Comparison of ENCODE assay signal across 23 cellular contexts in genomic region chr6:77425216-77425615, GRCh38. TPM values are rescaled to one million over a fixed set of nuclear protein-coding genes. Genes with fewer than 3 reads are reported as not detected.
"Had no signal": no experiment of that assay in that cellular context is flagged by ENCODE, and none has a peak within 500 bp of the region (broad histone marks: within the 10 kb centered on the region; RNA-seq: fewer than 3 reads in every experiment).

No MANE protein-coding gene starts in this region.

- H3K36me3 Mint-ChIP-seq: activated CD4-positive, alpha-beta memory T cell treated with anti-CD3 and anti-CD28 coated beads for 36 hours; activated naive CD8-positive, alpha-beta T cell treated with anti-CD3 and anti-CD28 coated beads, Interleukin-2, amount 10 ng/mL, durations not matched to agents 7 days and 5 days had no signal

- ATAC-seq: activated T-cell treated with anti-CD3 and anti-CD28 coated beads, Interleukin-2, amount 50 U/mL, for 72 hours; K562 had no signal

- H3K4me3 Mint-ChIP-seq: activated B cell treated with CpG ODN at 0.5 μM for 24 hours; activated CD4-positive, alpha-beta memory T cell treated with anti-CD3 and anti-CD28 coated beads for 36 hours; activated CD4-positive, alpha-beta T cell treated with anti-CD3 and anti-CD28 coated beads, Interleukin-2, amount 10 ng/mL, durations not matched to agents 7 days and 5 days; activated naive CD8-positive, alpha-beta T cell treated with anti-CD3 and anti-CD28 coated beads, Interleukin-2, amount 10 ng/mL, durations not matched to agents 7 days and 5 days; activated T-cell treated with anti-CD3 and anti-CD28 coated beads, Interleukin-2, amount 50 U/mL, for 72 hours; T-helper 1 cell treated with Interleukin-12 subunit alpha and Interleukin-12 subunit beta and Interleukin-4 antibody, amounts not matched to agents 30 μg/mL and 1 μg/mL, for 36 hours had no signal

- H3K9me3 Mint-ChIP-seq: activated B cell treated with CpG ODN at 0.5 μM for 24 hours; activated CD4-positive, alpha-beta memory T cell treated with anti-CD3 and anti-CD28 coated beads for 36 hours had no signal

- H3K27ac ChIP-seq: brain microvascular endothelial cell, PC-9 had no signal

- H3K36me3 ChIP-seq: brain microvascular endothelial cell had no signal

- H3K4me1 Mint-ChIP-seq: activated B cell treated with CpG ODN at 0.5 μM for 24 hours; activated CD4-positive, alpha-beta T cell treated with anti-CD3 and anti-CD28 coated beads, Interleukin-2, amount 10 ng/mL, durations not matched to agents 7 days and 5 days; activated naive CD8-positive, alpha-beta T cell treated with anti-CD3 and anti-CD28 coated beads, Interleukin-2, amount 10 ng/mL, durations not matched to agents 7 days and 5 days had no signal

- H3K27ac Mint-ChIP-seq: activated B cell treated with CpG ODN at 0.5 μM for 24 hours; activated CD4-positive, alpha-beta memory T cell treated with anti-CD3 and anti-CD28 coated beads for 36 hours; activated CD4-positive, alpha-beta T cell treated with anti-CD3 and anti-CD28 coated beads, Interleukin-2, amount 10 ng/mL, durations not matched to agents 7 days and 5 days; activated naive CD8-positive, alpha-beta T cell treated with anti-CD3 and anti-CD28 coated beads, Interleukin-2, amount 10 ng/mL, durations not matched to agents 7 days and 5 days; activated T-cell treated with anti-CD3 and anti-CD28 coated beads, Interleukin-2, amount 50 U/mL, for 72 hours; T-helper 1 cell treated with Interleukin-12 subunit alpha and Interleukin-12 subunit beta and Interleukin-4 antibody, amounts not matched to agents 30 μg/mL and 1 μg/mL, for 36 hours had no signal

- H3K27me3 ChIP-seq: brain microvascular endothelial cell had no signal

- H3K4me3 ChIP-seq: K562, PC-9 had no signal

- H3K27me3 Mint-ChIP-seq: activated B cell treated with CpG ODN at 0.5 μM for 24 hours; activated CD4-positive, alpha-beta memory T cell treated with anti-CD3 and anti-CD28 coated beads for 36 hours; activated CD4-positive, alpha-beta T cell treated with anti-CD3 and anti-CD28 coated beads, Interleukin-2, amount 10 ng/mL, durations not matched to agents 7 days and 5 days; activated naive CD8-positive, alpha-beta T cell treated with anti-CD3 and anti-CD28 coated beads, Interleukin-2, amount 10 ng/mL, durations not matched to agents 7 days and 5 days had no signal

- DNase-seq: activated B cell treated with CpG ODN at 0.5 μM for 24 hours; activated CD4-positive, alpha-beta memory T cell treated with anti-CD3 and anti-CD28 coated beads for 36 hours; activated CD4-positive, alpha-beta T cell treated with anti-CD3 and anti-CD28 coated beads, Interleukin-2, amount 10 ng/mL, durations not matched to agents 7 days and 5 days; activated naive CD4-positive, alpha-beta T cell treated with anti-CD3 and anti-CD28 coated beads, Interleukin-2, amount 50 U/mL, for 16 hours; activated naive CD8-positive, alpha-beta T cell treated with anti-CD3 and anti-CD28 coated beads, Interleukin-2, amount 10 ng/mL, durations not matched to agents 7 days and 5 days; activated T-cell treated with anti-CD3 and anti-CD28 coated beads for 4 hours; activated T-cell treated with anti-CD3 and anti-CD28 coated beads, Interleukin-2, amount 50 U/mL, for 72 hours; amniotic stem cell; brain microvascular endothelial cell; Karpas-422; MM.1S; NCI-H1105 treated with DMSO at 0.1 percent for 48 hours; NCI-H1436 treated with DMSO at 0.1 percent for 48 hours; NCI-H187; NCI-H2081 treated with DMSO at 0.1 percent for 48 hours; NCI-H446; NCI-H524; PC-9; SHP77 treated with DMSO at 0.1 percent for 48 hours had no signal

RNA-seq across cellular contexts. Expression of gene HTR1B, which starts 38.1 kb away (rescaled TPM):
- total RNA-seq: activated B cell treated with CpG ODN at 0.5 μM for 24 hours; activated CD4-positive, alpha-beta memory T cell treated with anti-CD3 and anti-CD28 coated beads for 36 hours; activated CD4-positive, alpha-beta T cell treated with anti-CD3 and anti-CD28 coated beads, Interleukin-2, amount 10 ng/mL, durations not matched to agents 7 days and 5 days; activated CD8-positive, alpha-beta memory T cell treated with anti-CD3 and anti-CD28 coated beads for 36 hours; activated naive CD8-positive, alpha-beta T cell treated with anti-CD3 and anti-CD28 coated beads, Interleukin-2, amount 10 ng/mL, durations not matched to agents 7 days and 5 days; activated T-cell treated with anti-CD3 and anti-CD28 coated beads, Interleukin-2, amount 50 U/mL, for 72 hours; K562; PC-9; SK-MEL-5 had no signal
